25 cellular contexts compared by ENCODE assay signal in genomic region chr12:32091696-32092095, GRCh38.
"Had no signal": no experiment of that assay in that cellular context is flagged by ENCODE, and none has a peak within 500 bp of the region (broad histone marks: within the 10 kb centered on the region; RNA-seq: fewer than 3 reads in every experiment).

No MANE protein-coding gene starts in this region.

- H3K4me1 ChIP-seq: heart right ventricle, left lung, lower lobe of right lung, stomach, thyroid gland, upper lobe of right lung had no signal

- H3K27ac Mint-ChIP-seq: activated naive CD4-positive, alpha-beta T cell treated with anti-CD3 and anti-CD28 coated beads, Interleukin-2, amount 10 ng/mL, durations not matched to agents 7 days and 5 days; stimulated activated naive B cell treated with anti-CD40 and anti-IgM and Interleukin-4, amounts not matched to agents 10 μg/mL and 1 μg/mL and 100 μg/mL, for 72 hours; T-helper 1 cell treated with Interleukin-12 subunit alpha and Interleukin-12 subunit beta and Interleukin-4 antibody, amounts not matched to agents 30 μg/mL and 1 μg/mL, for 36 hours had no signal

- H3K4me3 ChIP-seq: heart right ventricle, left lung, lower lobe of right lung, stomach, thyroid gland, upper lobe of right lung had no signal

- H3K27ac ChIP-seq: heart right ventricle, left lung, lower lobe of right lung, stomach, thyroid gland, upper lobe of right lung had no signal

- H3K36me3 ChIP-seq: heart right ventricle, left lung, lower lobe of right lung, stomach, thyroid gland, upper lobe of right lung had no signal

- H3K4me1 Mint-ChIP-seq: activated naive CD4-positive, alpha-beta T cell treated with anti-CD3 and anti-CD28 coated beads, Interleukin-2, amount 10 ng/mL, durations not matched to agents 7 days and 5 days; naive thymus-derived CD8-positive, alpha-beta T cell had no signal

- DNase-seq: activated CD4-positive, alpha-beta T cell treated with anti-CD3 and anti-CD28 coated beads for 48 hours; activated CD4-positive, alpha-beta T cell treated with anti-CD3 and anti-CD28 coated beads, Interleukin-2, amount 50 U/mL, for 48 hours; activated CD8-positive, alpha-beta memory T cell treated with anti-CD3 and anti-CD28 coated beads for 24 hours; activated CD8-positive, alpha-beta memory T cell treated with anti-CD3 and anti-CD28 coated beads, Interleukin-2, amount 50 U/mL, for 4 hours; activated gamma-delta T cell; activated naive CD4-positive, alpha-beta T cell treated with anti-CD3 and anti-CD28 coated beads, Interleukin-2, amount 10 ng/mL, durations not matched to agents 7 days and 5 days; activated T-cell treated with anti-CD3 and anti-CD28 coated beads, Interleukin-2, amount 50 U/mL, for 1 hour; amniotic stem cell; central memory CD4-positive, alpha-beta T cell; foreskin melanocyte; heart right ventricle; left lung; lower lobe of right lung; mesenchymal stem cell; naive thymus-derived CD8-positive, alpha-beta T cell; right cardiac atrium; stimulated activated CD4-positive, alpha-beta T cell treated with anti-CD3 and anti-CD28 coated beads, Interleukin-15, amount 100 ng/mL, for 24 hours; stimulated activated CD4-positive, alpha-beta T cell treated with anti-CD3 and anti-CD28 coated beads, Interleukin-2, amount 100 ng/mL, for 24 hours; stimulated activated naive B cell treated with anti-CD40 and anti-IgM and Interleukin-4, amounts not matched to agents 10 μg/mL and 1 μg/mL and 100 μg/mL, for 72 hours; stomach; T-helper 9 cell; thyroid gland; upper lobe of right lung had no signal

- H3K4me3 Mint-ChIP-seq: activated naive CD4-positive, alpha-beta T cell treated with anti-CD3 and anti-CD28 coated beads, Interleukin-2, amount 10 ng/mL, durations not matched to agents 7 days and 5 days; naive thymus-derived CD8-positive, alpha-beta T cell; stimulated activated naive B cell treated with anti-CD40 and anti-IgM and Interleukin-4, amounts not matched to agents 10 μg/mL and 1 μg/mL and 100 μg/mL, for 72 hours; T-helper 1 cell treated with Interleukin-12 subunit alpha and Interleukin-12 subunit beta and Interleukin-4 antibody, amounts not matched to agents 30 μg/mL and 1 μg/mL, for 36 hours had no signal

- ATAC-seq: activated CD4-positive, CD25-positive, alpha-beta regulatory T cell treated with anti-CD3 and anti-CD28 coated beads, Interleukin-2, amount 50 U/mL, for 24 hours; heart right ventricle; left lung; lower lobe of right lung; naive thymus-derived CD8-positive, alpha-beta T cell; right cardiac atrium; stimulated activated naive B cell treated with anti-CD40 and anti-IgM and Interleukin-4, amounts not matched to agents 10 μg/mL and 1 μg/mL and 100 μg/mL, for 72 hours; upper lobe of right lung had no signal

- H3K27me3 Mint-ChIP-seq: naive thymus-derived CD8-positive, alpha-beta T cell; stimulated activated naive B cell treated with anti-CD40 and anti-IgM and Interleukin-4, amounts not matched to agents 10 μg/mL and 1 μg/mL and 100 μg/mL, for 72 hours had no signal

- H3K9me3 Mint-ChIP-seq: activated naive CD4-positive, alpha-beta T cell treated with anti-CD3 and anti-CD28 coated beads, Interleukin-2, amount 10 ng/mL, durations not matched to agents 7 days and 5 days; stimulated activated naive B cell treated with anti-CD40 and anti-IgM and Interleukin-4, amounts not matched to agents 10 μg/mL and 1 μg/mL and 100 μg/mL, for 72 hours; T-helper 1 cell treated with Interleukin-12 subunit alpha and Interleukin-12 subunit beta and Interleukin-4 antibody, amounts not matched to agents 30 μg/mL and 1 μg/mL, for 36 hours had no signal

- H3K9me3 ChIP-seq: heart right ventricle, left lung, lower lobe of right lung, stomach, thyroid gland, upper lobe of right lung had no signal

- H3K27me3 ChIP-seq: heart right ventricle, left lung, stomach, thyroid gland, upper lobe of right lung had no signal

- H3K36me3 Mint-ChIP-seq: activated naive CD4-positive, alpha-beta T cell treated with anti-CD3 and anti-CD28 coated beads, Interleukin-2, amount 10 ng/mL, durations not matched to agents 7 days and 5 days; naive thymus-derived CD8-positive, alpha-beta T cell; stimulated activated naive B cell treated with anti-CD40 and anti-IgM and Interleukin-4, amounts not matched to agents 10 μg/mL and 1 μg/mL and 100 μg/mL, for 72 hours had no signal
